8 cellular contexts compared by ENCODE assay signal in genomic region chr19:58520257-58520599, GRCh38. TPM values are rescaled to one million over a fixed set of nuclear protein-coding genes. Genes with fewer than 3 reads are reported as not detected.
DNase-seq lines count a peak whose midpoint lies in the region; TF ChIP-seq lines count a peak whose summit lies in the region.

No MANE protein-coding gene starts in this region.

- H3K27ac ChIP-seq in SJSA1: peak overlapping the region; percentile 59
- H3K27ac ChIP-seq in fibroblast of lung (ENCODE audit: insufficient read depth, low read length): peak overlapping the region; percentile 94
- H3K27ac ChIP-seq in trophoblast cell (ENCODE audit: low read depth, low read length): peak overlapping the region; percentile 80

- peak overlapping the region; percentile 99 for H3K4me2 ChIP-seq in fibroblast of lung (ENCODE audit: extremely low read depth, insufficient read depth, low read length)
- H3K4me2 ChIP-seq in trophoblast cell (ENCODE audit: low read length): peak overlapping the region; percentile 61

- WGBS in trophoblast cell (ENCODE audit: extremely low coverage, insufficient coverage, insufficient read length): no CpG with 5 or more reads among the region's 7 CpGs

- TF ChIP-seq CTCF in fibroblast of lung (conservative IDR thresholded peaks at IDR 0.05 in 1 of 2, IDR thresholded peaks at IDR 0.05 in 1 of 2; ENCODE audit: low read depth in 1 of 2, low read length in 2 of 2): no peak

- peak overlapping the region; percentile 64 for H4K8ac ChIP-seq in trophoblast cell (ENCODE audit: low read depth, low read length)

- H3K27me3 ChIP-seq in SJSA1 (replicated peaks): no peaks in the 10 kb centered on the region
- H3K27me3 ChIP-seq in fibroblast of lung (ENCODE audit: control insufficient read depth, insufficient read depth, low read length): no peaks in the 10 kb centered on the region
- no peaks in the 10 kb centered on the region for H3K27me3 ChIP-seq in trophoblast cell (ENCODE audit: insufficient read depth, low read length)

- H3K9me3 ChIP-seq in ES-I3 (ENCODE audit: control insufficient read depth, insufficient read depth, low read length) (no peaks in the 10 kb centered on the region), SJSA1 (replicated peaks) (no peaks in the 10 kb centered on the region), fibroblast of lung (ENCODE audit: control insufficient read depth, insufficient read depth, low read depth, low read length) (no peaks in the 10 kb centered on the region), trophoblast cell (ENCODE audit: insufficient read depth, low read depth, low read length) (no peaks in the 10 kb centered on the region)

- H3K79me2 ChIP-seq in fibroblast of lung (ENCODE audit: control insufficient read depth, insufficient read depth, low read length) (peaks cover 33% of the 10 kb centered on the region), trophoblast cell (ENCODE audit: control insufficient read depth, insufficient read depth, low read length, poor library complexity) (peaks cover 17% of the 10 kb centered on the region)

- no peaks in the 10 kb centered on the region for H3K36me3 ChIP-seq in ES-I3 (ENCODE audit: insufficient read depth, low read length)
- peaks cover 24% of the 10 kb centered on the region for H3K36me3 ChIP-seq in SJSA1
- H3K36me3 ChIP-seq in fibroblast of lung (ENCODE audit: control insufficient read depth, insufficient read depth, low read length): peaks cover 9% of the 10 kb centered on the region
- peaks cover 21 to 22% of the 10 kb centered on the region in 2 experiments for H3K36me3 ChIP-seq in trophoblast cell (ENCODE audit: control insufficient read depth in 1 of 2, insufficient read depth in 2 of 2, low read length in 2 of 2)

- peaks cover 15% of the 10 kb centered on the region for H3K79me1 ChIP-seq in trophoblast cell (ENCODE audit: low read length)

- no peak overlapping the region for H2BK12ac ChIP-seq in trophoblast cell (ENCODE audit: low read length)

- peak overlapping the region; percentile 30 for H3K14ac ChIP-seq in trophoblast cell (ENCODE audit: low read length)

- H3K9ac ChIP-seq in ES-I3 (ENCODE audit: low read depth, low read length) (peak overlapping the region; percentile 89), fibroblast of lung (ENCODE audit: insufficient read depth, low read length) (peak overlapping the region; percentile 95), trophoblast cell (ENCODE audit: low read length) (peak overlapping the region; percentile 91)

- DNase-seq in SJSA1 (ENCODE audit: low read depth in 1 of 2, low spot score in 2 of 2) (no peak), fibroblast of lung (ENCODE audit: low read depth in 2 of 2) (no peak), trophoblast cell (no peak), kidney glomerular epithelial cell (lab: John Stamatoyannopoulos, UW) (no peak), NCI-H146 treated with DMSO at 0.1 percent for 48 hours (lab: John Stamatoyannopoulos, UW; ENCODE audit: unreplicated experiment) (no peak), DMS53 treated with DMSO at 0.1 percent for 48 hours (lab: John Stamatoyannopoulos, UW; ENCODE audit: unreplicated experiment) (no peak), NCI-H69 (lab: John Stamatoyannopoulos, UW) (no peak)

- H2BK5ac ChIP-seq in trophoblast cell (ENCODE audit: low read depth, low read length, poor library complexity): no peak overlapping the region

- no peak overlapping the region for H2AK5ac ChIP-seq in trophoblast cell (ENCODE audit: low read length)

- H3K18ac ChIP-seq in trophoblast cell (ENCODE audit: low read length): peak overlapping the region; percentile 0

- peak overlapping the region; percentile 92 for H2AFZ ChIP-seq in fibroblast of lung (ENCODE audit: low read length)
- H2AFZ ChIP-seq in trophoblast cell (ENCODE audit: insufficient read depth, low read length, poor library complexity): peak overlapping the region; percentile 35

- peak overlapping the region; percentile 93 for H4K12ac ChIP-seq in trophoblast cell (ENCODE audit: low read depth, low read length)

- H4K20me1 ChIP-seq in fibroblast of lung (ENCODE audit: control insufficient read depth, extremely low read depth, insufficient read depth, low read length): no peaks in the 10 kb centered on the region

- H3K4me3 ChIP-seq in SJSA1: peak overlapping the region; percentile 71
- peak overlapping the region; percentile 83 to 97 (median 92) for H3K4me3 ChIP-seq in fibroblast of lung (replicated peaks in 1 of 4; ENCODE audit: control extremely low read depth in 1 of 4, insufficient read depth in 1 of 4, low read depth in 3 of 4, low read length in 4 of 4)
- H3K4me3 ChIP-seq in trophoblast cell (ENCODE audit: low read depth, low read length): peak overlapping the region; percentile 88

- H3K4me1 ChIP-seq in ES-I3 (ENCODE audit: insufficient read depth, low read length) (peaks cover 21% of the 10 kb centered on the region), SJSA1 (replicated peaks) (peaks cover 9% of the 10 kb centered on the region), fibroblast of lung (ENCODE audit: control insufficient read depth, extremely low read depth, insufficient read depth, low read length) (peaks cover 9% of the 10 kb centered on the region), trophoblast cell (ENCODE audit: control insufficient read depth in 1 of 2, insufficient read depth in 2 of 2, low read length in 2 of 2) (peaks cover 8 to 9% of the 10 kb centered on the region in 2 experiments)

- peak overlapping the region; percentile 54 for H3K4ac ChIP-seq in trophoblast cell (ENCODE audit: low read depth, low read length)

- no peak overlapping the region for H3K23ac ChIP-seq in trophoblast cell (ENCODE audit: low read length)

- peak overlapping the region; percentile 92 for H4K91ac ChIP-seq in trophoblast cell (ENCODE audit: low read depth, low read length)

- H2BK120ac ChIP-seq in trophoblast cell (ENCODE audit: insufficient read depth, low read length, poor library complexity): no peak overlapping the region

RNA-seq across cellular contexts. Expression of gene ZBTB45, which starts 0.6 kb away (rescaled TPM):
- 4.2 and 4.7 TPM in 2 replicates for total RNA-seq in SJSA1 (2014; rRNA removed; shearing (Covaris generic))
- 4.9 and 5.9 TPM in 2 replicates for total RNA-seq in fibroblast of lung
- polyA plus RNA-seq in fibroblast of lung: 3.1 and 4.3 TPM in 2 replicates
- polyA plus RNA-seq in fibroblast of lung (2012): 8.8 and 12.9 TPM in 2 replicates
- 10.4 and 14.3 TPM in 2 replicates for polyA minus RNA-seq in fibroblast of lung (ENCODE audit: low replicate concordance)
- 14.8 and 15.3 TPM in 2 replicates for polyA plus RNA-seq in trophoblast cell (2013)

RNA-seq across cellular contexts. Expression of gene SLC27A5, which starts 8.4 kb away (rescaled TPM):
- total RNA-seq in SJSA1 (2014; rRNA removed; shearing (Covaris generic)): 0.38 and 0.55 TPM in 2 replicates
- total RNA-seq in fibroblast of lung: 6.7 and 10.1 TPM in 2 replicates
- 5.2 and 7.3 TPM in 2 replicates for polyA plus RNA-seq in fibroblast of lung
- 10.4 and 11.2 TPM in 2 replicates for polyA plus RNA-seq in fibroblast of lung (2012)
- 13.3 and 28.9 TPM in 2 replicates for polyA minus RNA-seq in fibroblast of lung (ENCODE audit: low replicate concordance)
- polyA plus RNA-seq in trophoblast cell (2013): 4.0 and 4.6 TPM in 2 replicates

RNA-seq across cellular contexts. Expression of gene TRIM28, which starts 23.6 kb away (rescaled TPM):
- 343 and 432 TPM in 2 replicates for total RNA-seq in SJSA1 (2014; rRNA removed; shearing (Covaris generic))
- total RNA-seq in fibroblast of lung: 293 and 325 TPM in 2 replicates
- polyA plus RNA-seq in fibroblast of lung: 160 and 273 TPM in 2 replicates
- 297 and 535 TPM in 2 replicates for polyA plus RNA-seq in fibroblast of lung (2012)
- polyA minus RNA-seq in fibroblast of lung (ENCODE audit: low replicate concordance): 1,633 and 2,396 TPM in 2 replicates
- 646 and 654 TPM in 2 replicates for polyA plus RNA-seq in trophoblast cell (2013)

RNA-seq across cellular contexts. Expression of gene CHMP2A, which starts 34.7 kb away (rescaled TPM):
- 92.8 and 116 TPM in 2 replicates for total RNA-seq in SJSA1 (2014; rRNA removed; shearing (Covaris generic))
- total RNA-seq in fibroblast of lung: 146 and 167 TPM in 2 replicates
- 215 and 269 TPM in 2 replicates for polyA plus RNA-seq in fibroblast of lung
- 201 and 237 TPM in 2 replicates for polyA plus RNA-seq in fibroblast of lung (2012)
- 126 and 150 TPM in 2 replicates for polyA minus RNA-seq in fibroblast of lung (ENCODE audit: low replicate concordance)
- 137 and 138 TPM in 2 replicates for polyA plus RNA-seq in trophoblast cell (2013)

RNA-seq across cellular contexts. Expression of gene UBE2M, which starts 38.2 kb away (rescaled TPM):
- 79.2 and 109 TPM in 2 replicates for total RNA-seq in SJSA1 (2014; rRNA removed; shearing (Covaris generic))
- 52.6 and 73.7 TPM in 2 replicates for total RNA-seq in fibroblast of lung
- polyA plus RNA-seq in fibroblast of lung: 73.6 and 99.9 TPM in 2 replicates
- 76.2 and 99.7 TPM in 2 replicates for polyA plus RNA-seq in fibroblast of lung (2012)
- polyA minus RNA-seq in fibroblast of lung (ENCODE audit: low replicate concordance): 57.9 and 128 TPM in 2 replicates
- 98.2 and 99.0 TPM in 2 replicates for polyA plus RNA-seq in trophoblast cell (2013)
